23 cellular contexts compared by ENCODE assay signal in the genomic region with DNA sequence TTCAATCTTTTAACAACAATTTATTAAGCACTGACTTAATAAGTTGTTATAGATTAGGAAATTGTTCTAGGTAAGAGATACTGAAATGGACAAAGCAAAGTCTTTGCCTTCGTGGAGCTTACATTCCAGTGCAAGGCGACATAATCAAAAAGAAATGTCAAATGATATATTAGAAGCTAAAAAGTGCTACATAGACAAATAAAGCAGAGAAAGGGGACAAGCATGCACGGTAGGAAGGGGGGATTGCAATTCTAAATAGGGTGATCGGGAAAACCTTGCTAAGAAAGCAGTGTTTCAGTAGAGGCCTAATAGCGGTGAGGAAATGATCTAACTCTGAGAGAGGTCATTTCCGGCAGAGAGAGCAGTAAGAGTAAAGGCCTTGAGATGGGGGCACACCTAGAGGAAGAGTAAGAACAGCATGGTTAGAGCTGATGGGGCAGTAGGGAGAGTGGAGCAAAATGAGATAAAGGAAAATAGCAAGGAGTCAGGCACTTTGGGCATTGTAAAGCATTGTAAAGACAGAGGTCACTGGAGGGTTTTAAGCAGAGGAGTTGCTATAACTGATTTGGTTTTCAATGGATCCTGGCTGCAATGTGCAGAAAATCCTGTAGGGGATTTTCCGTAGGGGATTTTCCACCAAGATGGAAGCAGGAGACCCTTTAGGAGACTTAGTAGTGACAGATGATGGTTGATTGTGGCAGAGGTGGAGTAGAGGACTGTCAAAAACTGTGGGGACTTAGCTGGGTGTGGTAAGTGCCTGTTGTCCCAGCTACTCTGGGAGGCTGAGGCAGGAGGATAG.
"Had no signal": no experiment of that assay in that cellular context is flagged by ENCODE, and none has a peak within 500 bp of the region (broad histone marks: within the 10 kb centered on the region; RNA-seq: fewer than 3 reads in every experiment).

No MANE protein-coding gene starts in this region.

- ATAC-seq: activated T-helper 17 cell treated with anti-CD3 and anti-CD28 coated beads, Interleukin-2, amount 50 U/mL, for 72 hours; heart right ventricle; left lobe of liver; lower lobe of right lung; naive thymus-derived CD4-positive, alpha-beta T cell; T-helper 17 cell had no signal

- H3K27me3 Mint-ChIP-seq: activated naive CD8-positive, alpha-beta T cell had no signal

- H3K36me3 Mint-ChIP-seq: activated naive CD8-positive, alpha-beta T cell had no signal

- H3K27ac Mint-ChIP-seq: activated naive CD8-positive, alpha-beta T cell; activated T-helper 17 cell treated with anti-CD3 and anti-CD28 coated beads, Interleukin-2, amount 50 U/mL, for 72 hours; naive thymus-derived CD4-positive, alpha-beta T cell; T-helper 17 cell had no signal

- H3K4me1 ChIP-seq: adrenal gland, breast epithelium, heart right ventricle, lower lobe of right lung, upper lobe of left lung had no signal

- H3K4me3 Mint-ChIP-seq: activated naive CD8-positive, alpha-beta T cell; activated T-helper 17 cell treated with anti-CD3 and anti-CD28 coated beads, Interleukin-2, amount 50 U/mL, for 72 hours; naive thymus-derived CD4-positive, alpha-beta T cell; neural crest cell; T-helper 17 cell had no signal

- DNase-seq: activated CD4-positive, alpha-beta T cell treated with anti-CD3 and anti-CD28 coated beads for 1 hour; activated T-cell treated with anti-CD3 and anti-CD28 coated beads, Interleukin-2, amount 50 U/mL, for 1 hour; adrenal gland; cerebellar nuclear complex; heart right ventricle; kidney; lower lobe of right lung; naive thymus-derived CD4-positive, alpha-beta T cell; posterior cingulate gyrus; stimulated activated CD4-positive, alpha-beta T cell treated with anti-CD3 and anti-CD28 coated beads, Interleukin-4, amount 100 ng/mL, for 1 hour; stimulated activated naive CD4-positive, alpha-beta T cell treated with Interleukin-2 at 50 U/mL for 16 hours; SW 1271; T-helper 17 cell; upper lobe of left lung had no signal

- H3K4me3 ChIP-seq: adrenal gland, breast epithelium, coronary artery, heart right ventricle, lower lobe of right lung, thoracic aorta, upper lobe of left lung had no signal

- H3K27me3 ChIP-seq: adrenal gland, breast epithelium, heart right ventricle, upper lobe of left lung had no signal

- H3K9me3 Mint-ChIP-seq: activated T-helper 17 cell treated with anti-CD3 and anti-CD28 coated beads, Interleukin-2, amount 50 U/mL, for 72 hours had no signal

- H3K36me3 ChIP-seq: adrenal gland, breast epithelium, heart right ventricle, lower lobe of right lung, thoracic aorta, upper lobe of left lung had no signal

- H3K4me1 Mint-ChIP-seq: activated T-helper 17 cell treated with anti-CD3 and anti-CD28 coated beads, Interleukin-2, amount 50 U/mL, for 72 hours; naive thymus-derived CD4-positive, alpha-beta T cell had no signal

- H3K27ac ChIP-seq: adrenal gland, breast epithelium, coronary artery, heart right ventricle, lower lobe of right lung, thoracic aorta, upper lobe of left lung, VCaP had no signal

- FAIRE-seq: astrocyte, kidney had no signal

- H3K9me3 ChIP-seq: adrenal gland, breast epithelium, heart right ventricle, lower lobe of right lung, thoracic aorta, upper lobe of left lung had no signal
